In the genomic region with DNA sequence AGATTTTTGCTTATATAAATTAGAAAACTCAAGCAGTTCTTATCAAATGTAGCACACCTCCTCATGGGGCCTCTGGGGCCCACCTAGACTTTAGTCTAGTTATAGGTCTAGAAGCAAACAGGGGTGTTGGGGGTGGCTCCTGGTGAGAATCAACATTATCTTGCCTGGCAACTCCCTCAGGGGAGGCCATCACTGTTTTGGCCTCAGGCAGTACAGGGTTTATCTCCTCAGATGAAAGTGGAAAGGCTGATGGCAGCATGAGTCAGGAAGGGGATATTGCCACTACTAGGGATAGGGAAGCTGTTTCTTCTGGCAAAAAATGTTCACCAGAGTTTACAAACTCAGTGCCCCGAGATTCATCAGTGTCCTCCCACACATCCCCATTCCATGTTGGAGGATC, we compare ENCODE assay signal across 1 cellular context.
TF ChIP-seq lines count a peak whose summit lies in the region.

No MANE protein-coding gene starts in this region.

TF ChIP-seq in GM23338, 12 proteins besides CTCF, POLR2A, EP300 and RAD21 (continued from another document):
- TF ChIP-seq, protein P1, sequence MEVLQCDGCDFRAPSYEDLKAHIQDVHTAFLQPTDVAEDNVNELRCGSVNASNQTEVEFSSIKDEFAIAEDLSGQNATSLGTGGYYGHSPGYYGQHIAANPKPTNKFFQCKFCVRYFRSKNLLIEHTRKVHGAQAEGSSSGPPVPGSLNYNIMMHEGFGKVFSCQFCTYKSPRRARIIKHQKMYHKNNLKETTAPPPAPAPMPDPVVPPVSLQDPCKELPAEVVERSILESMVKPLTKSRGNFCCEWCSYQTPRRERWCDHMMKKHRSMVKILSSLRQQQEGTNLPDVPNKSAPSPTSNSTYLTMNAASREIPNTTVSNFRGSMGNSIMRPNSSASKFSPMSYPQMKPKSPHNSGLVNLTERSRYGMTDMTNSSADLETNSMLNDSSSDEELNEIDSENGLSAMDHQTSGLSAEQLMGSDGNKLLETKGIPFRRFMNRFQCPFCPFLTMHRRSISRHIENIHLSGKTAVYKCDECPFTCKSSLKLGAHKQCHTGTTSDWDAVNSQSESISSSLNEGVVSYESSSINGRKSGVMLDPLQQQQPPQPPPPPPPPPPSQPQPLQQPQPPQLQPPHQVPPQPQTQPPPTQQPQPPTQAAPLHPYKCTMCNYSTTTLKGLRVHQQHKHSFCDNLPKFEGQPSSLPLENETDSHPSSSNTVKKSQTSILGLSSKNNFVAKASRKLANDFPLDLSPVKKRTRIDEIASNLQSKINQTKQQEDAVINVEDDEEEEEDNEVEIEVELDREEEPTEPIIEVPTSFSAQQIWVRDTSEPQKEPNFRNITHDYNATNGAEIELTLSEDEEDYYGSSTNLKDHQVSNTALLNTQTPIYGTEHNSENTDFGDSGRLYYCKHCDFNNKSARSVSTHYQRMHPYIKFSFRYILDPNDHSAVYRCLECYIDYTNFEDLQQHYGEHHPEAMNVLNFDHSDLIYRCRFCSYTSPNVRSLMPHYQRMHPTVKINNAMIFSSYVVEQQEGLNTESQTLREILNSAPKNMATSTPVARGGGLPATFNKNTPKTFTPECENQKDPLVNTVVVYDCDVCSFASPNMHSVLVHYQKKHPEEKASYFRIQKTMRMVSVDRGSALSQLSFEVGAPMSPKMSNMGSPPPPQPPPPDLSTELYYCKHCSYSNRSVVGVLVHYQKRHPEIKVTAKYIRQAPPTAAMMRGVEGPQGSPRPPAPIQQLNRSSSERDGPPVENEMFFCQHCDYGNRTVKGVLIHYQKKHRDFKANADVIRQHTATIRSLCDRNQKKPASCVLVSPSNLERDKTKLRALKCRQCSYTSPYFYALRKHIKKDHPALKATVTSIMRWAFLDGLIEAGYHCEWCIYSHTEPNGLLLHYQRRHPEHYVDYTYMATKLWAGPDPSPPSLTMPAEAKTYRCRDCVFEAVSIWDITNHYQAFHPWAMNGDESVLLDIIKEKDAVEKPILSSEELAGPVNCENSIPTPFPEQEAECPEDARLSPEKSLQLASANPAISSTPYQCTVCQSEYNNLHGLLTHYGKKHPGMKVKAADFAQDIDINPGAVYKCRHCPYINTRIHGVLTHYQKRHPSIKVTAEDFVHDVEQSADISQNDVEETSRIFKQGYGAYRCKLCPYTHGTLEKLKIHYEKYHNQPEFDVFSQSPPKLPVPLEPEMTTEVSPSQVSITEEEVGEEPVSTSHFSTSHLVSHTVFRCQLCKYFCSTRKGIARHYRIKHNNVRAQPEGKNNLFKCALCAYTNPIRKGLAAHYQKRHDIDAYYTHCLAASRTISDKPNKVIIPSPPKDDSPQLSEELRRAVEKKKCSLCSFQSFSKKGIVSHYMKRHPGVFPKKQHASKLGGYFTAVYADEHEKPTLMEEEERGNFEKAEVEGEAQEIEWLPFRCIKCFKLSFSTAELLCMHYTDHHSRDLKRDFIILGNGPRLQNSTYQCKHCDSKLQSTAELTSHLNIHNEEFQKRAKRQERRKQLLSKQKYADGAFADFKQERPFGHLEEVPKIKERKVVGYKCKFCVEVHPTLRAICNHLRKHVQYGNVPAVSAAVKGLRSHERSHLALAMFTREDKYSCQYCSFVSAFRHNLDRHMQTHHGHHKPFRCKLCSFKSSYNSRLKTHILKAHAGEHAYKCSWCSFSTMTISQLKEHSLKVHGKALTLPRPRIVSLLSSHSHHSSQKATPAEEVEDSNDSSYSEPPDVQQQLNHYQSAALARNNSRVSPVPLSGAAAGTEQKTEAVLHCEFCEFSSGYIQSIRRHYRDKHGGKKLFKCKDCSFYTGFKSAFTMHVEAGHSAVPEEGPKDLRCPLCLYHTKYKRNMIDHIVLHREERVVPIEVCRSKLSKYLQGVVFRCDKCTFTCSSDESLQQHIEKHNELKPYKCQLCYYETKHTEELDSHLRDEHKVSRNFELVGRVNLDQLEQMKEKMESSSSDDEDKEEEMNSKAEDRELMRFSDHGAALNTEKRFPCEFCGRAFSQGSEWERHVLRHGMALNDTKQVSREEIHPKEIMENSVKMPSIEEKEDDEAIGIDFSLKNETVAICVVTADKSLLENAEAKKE (CRISPR knock-in tag; IDR thresholded peaks at IDR 0.05) = no peak
TF ChIP-seq in GM23338: peak in this region for 0.
